In the genomic region with DNA sequence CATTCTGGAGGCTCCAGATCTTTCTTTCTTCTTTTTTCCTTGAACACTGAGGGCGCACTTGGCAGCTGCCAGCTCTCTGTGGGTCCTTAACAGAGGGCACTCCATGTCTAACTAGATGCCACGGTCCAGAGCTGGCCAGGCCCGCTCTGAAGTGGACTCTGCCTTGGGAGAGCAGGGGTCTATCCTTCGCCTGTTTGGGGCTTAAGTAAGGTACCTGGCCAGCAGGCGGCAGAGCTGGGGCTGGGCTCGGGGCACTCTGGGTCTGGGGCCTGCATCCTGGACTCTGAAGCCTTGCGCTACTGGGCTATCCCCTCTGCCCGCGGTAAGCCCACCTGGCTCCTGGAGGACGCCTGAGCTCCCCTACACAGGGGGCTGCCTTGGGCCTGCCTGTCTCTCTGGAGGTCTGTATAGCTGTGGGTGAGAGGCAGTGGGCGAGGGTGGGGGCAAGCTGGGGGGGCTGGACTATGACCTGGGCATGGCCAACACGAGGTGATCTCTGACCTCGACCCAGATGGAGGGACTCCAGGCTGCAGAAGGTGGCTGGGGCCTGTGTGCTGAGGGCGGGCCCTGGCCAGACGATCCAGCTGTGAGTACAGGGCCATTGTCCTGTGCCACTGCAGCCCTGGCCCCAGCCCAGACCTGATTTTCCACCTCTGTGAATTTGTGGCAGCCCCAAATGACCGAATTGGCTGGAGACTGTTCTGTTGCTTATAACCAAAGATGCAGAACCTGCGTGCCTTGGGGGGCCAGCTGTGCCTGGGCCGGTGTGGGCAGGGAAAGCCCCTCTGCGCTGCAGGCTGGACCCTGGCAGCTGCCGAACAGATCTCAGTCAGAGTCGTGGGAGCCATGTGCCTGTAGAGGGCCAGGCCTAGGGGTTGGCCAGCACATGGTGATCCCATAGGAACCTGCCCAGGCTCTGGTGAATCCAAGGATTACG, we compare ENCODE assay signal across 29 cellular contexts. TPM values are rescaled to one million over a fixed set of nuclear protein-coding genes. Genes with fewer than 3 reads are reported as not detected.
DNase-seq lines count a peak whose midpoint lies in the region; ATAC-seq and TF ChIP-seq lines count a peak whose summit lies in the region.
"Had no signal": no experiment of that assay in that cellular context is flagged by ENCODE, and none has a peak within 500 bp of the region (broad histone marks: within the 10 kb centered on the region; RNA-seq: fewer than 3 reads in every experiment).

No MANE protein-coding gene starts in this region.

- intact Hi-C loops in right cardiac atrium (cut with DNase I), result no loop called here
- intact Hi-C loops in left ventricle myocardium superior (cut with micrococcal nuclease), result no loop called here
- intact Hi-C loops in aorta (cut with DNase I), result no loop called here

- H3K9me3 Mint-ChIP-seq in endodermal cell, result no peaks in the 10 kb centered on the region
- H3K9me3 Mint-ChIP-seq: naive B cell had no signal

- peaks cover 5% of the 10 kb centered on the region for H3K79me1 ChIP-seq in neuronal stem cell (ENCODE audit: low read depth, low read length)

- no peak overlapping the region for H2BK5ac ChIP-seq in neuronal stem cell (ENCODE audit: low read length)

- H3K4ac ChIP-seq in neuronal stem cell (ENCODE audit: low read length), result no peak overlapping the region

- peak in 2 of 3 donors; percentile 33 to 50 for DNase-seq in right cardiac atrium
- DNase-seq in left ventricle myocardium superior, result no peak
- DNase-seq in endodermal cell, result no peak
- DNase-seq in neuronal stem cell (ENCODE audit: low spot score), result no peak
- peak; percentile 41 to 66 for DNase-seq in aorta
- DNase-seq: activated CD4-positive, alpha-beta T cell treated with anti-CD3 and anti-CD28 coated beads for 48 hours; activated naive CD4-positive, alpha-beta T cell treated with Interleukin-2 at 50 U/mL for 16 hours; activated T-cell treated with anti-CD3 and anti-CD28 coated beads, Interleukin-2, amount 50 U/mL, for 48 hours; amygdala; C1 segment of cervical spinal cord; Calu3; colonic mucosa; DND-41; effector memory CD4-positive, alpha-beta T cell; foreskin keratinocyte; GM23248; heart right ventricle; naive B cell; NCI-H1092 treated with DMSO at 0.1 percent for 48 hours; NCI-H187; NCI-H2171; NCI-H510A; occipital lobe; stimulated activated CD4-positive, alpha-beta T cell treated with anti-CD3 and anti-CD28 coated beads, Interleukin-2, amount 100 ng/mL, for 48 hours; substantia nigra had no signal

- no peaks in the 10 kb centered on the region for H3K36me3 Mint-ChIP-seq in endodermal cell (ENCODE audit: low read depth)
- H3K36me3 Mint-ChIP-seq: naive B cell had no signal

- peak overlapping the region; percentile 2 for H3K18ac ChIP-seq in neuronal stem cell (ENCODE audit: low read length)

- H3K9me3 ChIP-seq in right cardiac atrium (ENCODE audit: control insufficient read depth, low read length) (no peaks in the 10 kb centered on the region), endodermal cell (ENCODE audit: control insufficient read depth, low read length) (no peaks in the 10 kb centered on the region), neuronal stem cell (replicated peaks in 1 of 2; ENCODE audit: control insufficient read depth in 2 of 2, insufficient read depth in 1 of 2, low read depth in 1 of 2, low read length in 2 of 2) (no peaks in the 10 kb centered on the region), aorta (ENCODE audit: control insufficient read depth, low read length) (no peaks in the 10 kb centered on the region)
- H3K9me3 ChIP-seq: colonic mucosa, heart right ventricle had no signal

- no peak overlapping the region for H2AFZ ChIP-seq in neuronal stem cell (ENCODE audit: low read length)
- H2AFZ ChIP-seq: GM23248 had no signal

- no peaks in the 10 kb centered on the region for H3K27me3 ChIP-seq in right cardiac atrium (ENCODE audit: control insufficient read depth, insufficient read depth)
- no peaks in the 10 kb centered on the region for H3K27me3 ChIP-seq in endodermal cell (ENCODE audit: control insufficient read depth, insufficient read depth, low read length, poor library complexity, severe bottlenecking)
- no peaks in the 10 kb centered on the region for H3K27me3 ChIP-seq in neuronal stem cell (ENCODE audit: control insufficient read depth in 3 of 3, insufficient read depth in 3 of 3, low read depth in 1 of 3, low read length in 3 of 3)
- no peaks in the 10 kb centered on the region for H3K27me3 ChIP-seq in aorta (ENCODE audit: control insufficient read depth in 1 of 2, insufficient read depth in 2 of 2, low read length in 1 of 2)
- H3K27me3 ChIP-seq: colonic mucosa, foreskin keratinocyte, heart right ventricle had no signal

- no peak overlapping the region for H3K23ac ChIP-seq in neuronal stem cell (ENCODE audit: low read depth, low read length, poor library complexity)

- H4K8ac ChIP-seq in neuronal stem cell (ENCODE audit: low read depth, low read length), result no peak overlapping the region

- H2AK5ac ChIP-seq in neuronal stem cell (ENCODE audit: low read depth, low read length), result peak overlapping the region; percentile 28

- no peak overlapping the region for H3K4me3 ChIP-seq in right cardiac atrium (ENCODE audit: low read length)
- no peak overlapping the region for H3K4me3 ChIP-seq in endodermal cell (ENCODE audit: low read length)
- no peak overlapping the region for H3K4me3 ChIP-seq in neuronal stem cell (ENCODE audit: low read length in 2 of 2)
- no peak overlapping the region for H3K4me3 ChIP-seq in aorta (ENCODE audit: low read length in 2 of 2)
- H3K4me3 ChIP-seq: colonic mucosa, GM23248, heart right ventricle had no signal

- no peaks in the 10 kb centered on the region for H3K27me3 Mint-ChIP-seq in endodermal cell (ENCODE audit: insufficient read depth)
- H3K27me3 Mint-ChIP-seq: naive B cell had no signal

- no peak for ATAC-seq in right cardiac atrium
- no peak for ATAC-seq in left ventricle myocardium superior
- ATAC-seq in aorta (ENCODE audit: low FRiP score), result no peak
- no peak for ATAC-seq in GM19328 (IDR thresholded peaks at IDR 0.05; ENCODE audit: unreplicated experiment)
- ATAC-seq in HG03175 (IDR thresholded peaks at IDR 0.05; ENCODE audit: unreplicated experiment), result no peak
- no peak for ATAC-seq in GM19452 (IDR thresholded peaks at IDR 0.05; ENCODE audit: unreplicated experiment)
- ATAC-seq: foreskin keratinocyte, heart right ventricle had no signal

- H2BK120ac ChIP-seq in neuronal stem cell (ENCODE audit: low read depth, low read length), result no peak overlapping the region

- no peak overlapping the region for H4K91ac ChIP-seq in neuronal stem cell (ENCODE audit: low read depth, low read length, poor library complexity)

- 91% methylated on average over 22 of the region's 22 CpGs for WGBS in right cardiac atrium
- 91 to 95% methylated on average over 12 to 22 of the region's 22 CpGs for WGBS in endodermal cell (ENCODE audit: insufficient coverage in 1 of 2, insufficient read length in 1 of 2), 2 experiments
- WGBS in neuronal stem cell (ENCODE audit: extremely low coverage in 2 of 2, insufficient read length in 2 of 2, insufficient replicate concordance in 1 of 2), 2 donors, result no CpG with 5 or more reads among the region's 22 CpGs
- WGBS in aorta, 2 donors, result 87 to 91% methylated on average over 21 to 22 of the region's 22 CpGs

- no peak overlapping the region for H3K27ac Mint-ChIP-seq in endodermal cell

- H3K9ac ChIP-seq in endodermal cell (ENCODE audit: extremely low read depth, low read length, poor library complexity, severe bottlenecking) (no peak overlapping the region), neuronal stem cell (ENCODE audit: low read depth, low read length, poor library complexity) (no peak overlapping the region)
- H3K9ac ChIP-seq: GM23248 had no signal

- no peak overlapping the region for H2BK12ac ChIP-seq in neuronal stem cell (ENCODE audit: low read length)

- H3K14ac ChIP-seq in neuronal stem cell (ENCODE audit: low read length), result no peak overlapping the region

- no peak overlapping the region for H2BK15ac ChIP-seq in neuronal stem cell (ENCODE audit: low read length)

- peaks cover 7% of the 10 kb centered on the region for H3K4me1 ChIP-seq in right cardiac atrium (ENCODE audit: control insufficient read depth, insufficient read depth, low read length)
- H3K4me1 ChIP-seq in endodermal cell (ENCODE audit: control insufficient read depth, insufficient read depth, low read length), result peaks cover 4% of the 10 kb centered on the region
- H3K4me1 ChIP-seq in neuronal stem cell (ENCODE audit: control insufficient read depth in 2 of 2, insufficient read depth in 1 of 2, low read depth in 1 of 2, low read length in 2 of 2), result peaks cover 7 to 10% of the 10 kb centered on the region in 2 donors
- no peaks in the 10 kb centered on the region for H3K4me1 ChIP-seq in aorta (ENCODE audit: control insufficient read depth in 1 of 2, insufficient read depth in 2 of 2, low read length in 2 of 2)
- H3K4me1 ChIP-seq: foreskin keratinocyte had no signal

- H3K4me2 ChIP-seq in neuronal stem cell (ENCODE audit: insufficient read depth, low read length, poor library complexity, severe bottlenecking), result peak overlapping the region; percentile 11

- no peaks in the 10 kb centered on the region for H3K36me3 ChIP-seq in endodermal cell (ENCODE audit: control insufficient read depth, insufficient read depth, low read length)
- H3K36me3 ChIP-seq in neuronal stem cell (replicated peaks in 1 of 2; ENCODE audit: control insufficient read depth in 2 of 2, insufficient read depth in 2 of 2, low read length in 2 of 2), result peaks cover 0 to 2% of the 10 kb centered on the region in 2 donors
- H3K36me3 ChIP-seq in aorta (ENCODE audit: control insufficient read depth in 1 of 2, insufficient read depth in 2 of 2, low read length in 1 of 2), result no peaks in the 10 kb centered on the region
- H3K36me3 ChIP-seq: colonic mucosa had no signal

- no peak overlapping the region for H3K4me3 Mint-ChIP-seq in endodermal cell
- H3K4me3 Mint-ChIP-seq: naive B cell had no signal

- H3K27ac ChIP-seq in right cardiac atrium (ENCODE audit: low read length) (no peak overlapping the region), endodermal cell (ENCODE audit: low read depth, low read length) (no peak overlapping the region), neuronal stem cell (replicated peaks; ENCODE audit: low read length) (no peak overlapping the region), aorta (ENCODE audit: low read depth in 1 of 2, low read length in 2 of 2) (no peak overlapping the region)
- H3K27ac ChIP-seq: colonic mucosa, foreskin keratinocyte, GM23248, heart right ventricle, RWPE1 had no signal

- TF ChIP-seq CTCF in endodermal cell (conservative IDR thresholded peaks at IDR 0.05), result peak; percentile 43

- H3K4me1 Mint-ChIP-seq in endodermal cell, result no peaks in the 10 kb centered on the region
- H3K4me1 Mint-ChIP-seq: naive B cell had no signal

RNA-seq across cellular contexts. Expression of a gene that starts 26.5 kb away (rescaled TPM):
- total RNA-seq in right cardiac atrium, result 10 to 100 TPM; 13.1 to 18.3 (median 15.7) TPM
- 12.7 TPM for polyA plus RNA-seq in right cardiac atrium
- total RNA-seq in left ventricle myocardium superior, result 17.0 TPM
- 10 to 100 TPM; 31.9 to 33.8 TPM for total RNA-seq in endodermal cell
- 31.9 TPM for polyA plus RNA-seq in endodermal cell (2013, experiment 1 of 2)
- 27.5 TPM for polyA plus RNA-seq in endodermal cell (2013, experiment 2 of 2)
- 23.4 TPM for polyA plus RNA-seq in neuronal stem cell (2013, experiment 1 of 2)
- 23.1 TPM for polyA plus RNA-seq in neuronal stem cell (2013, experiment 2 of 2)
- total RNA-seq in aorta, result 10 to 100 TPM; 21.8 to 30.5 TPM
- 10 to 100 TPM in 1 of 2 donors, 1 to 10 TPM in 1; 8.6 to 32.2 TPM for polyA plus RNA-seq in aorta

Comparison
In these comparisons a context has a peak if more than half of its experiments do, and no peak if none do; other contexts are left out.
1. DNase-seq: peak in right cardiac atrium (2 of 3) and aorta (2 of 2); none in left ventricle myocardium superior (single experiment), endodermal cell (single experiment) and neuronal stem cell (single experiment).